ENCODE assay signal across 1 cellular context in the genomic region with DNA sequence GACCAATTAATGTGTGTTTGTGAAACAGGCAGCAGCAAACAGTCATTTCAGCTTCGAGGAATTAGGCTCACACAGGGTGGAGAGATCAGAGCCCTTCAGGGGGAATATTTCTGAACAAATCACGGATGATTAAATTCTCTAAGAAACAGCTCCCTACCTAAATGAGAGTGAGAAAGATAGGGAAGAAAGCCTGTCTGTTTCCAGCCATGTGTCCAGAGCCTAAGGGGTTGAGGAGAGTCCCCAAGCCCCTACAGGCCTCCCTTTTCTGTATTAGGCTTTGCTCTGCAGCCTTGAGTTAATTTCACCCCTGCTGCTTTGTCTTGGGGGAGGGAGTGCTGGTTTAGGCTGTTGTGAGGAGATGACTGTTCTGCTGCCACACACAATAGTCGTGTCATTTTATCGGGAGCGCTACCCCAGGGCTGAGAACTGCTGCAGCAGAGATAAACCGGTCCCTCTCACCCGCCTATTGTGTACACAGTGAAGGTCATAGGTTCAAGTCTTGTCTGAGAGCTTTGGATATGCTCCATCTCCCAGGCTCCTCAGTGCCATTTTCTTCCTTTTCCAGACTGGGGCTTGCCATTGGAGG.
TF ChIP-seq lines count a peak whose summit lies in the region.

No MANE protein-coding gene starts in this region.

TF ChIP-seq in HepG2, 621 proteins besides CTCF, POLR2A, EP300 and RAD21 (continued from another document and continues in another):
- TF ChIP-seq THAP9 (CRISPR knock-in tag; IDR thresholded peaks at IDR 0.05; ENCODE audit: borderline replicate concordance), result no peak
- no peak for TF ChIP-seq GABPB1 (CRISPR knock-in tag; IDR thresholded peaks at IDR 0.05)
- no peak for TF ChIP-seq MYC (CRISPR knock-in tag; IDR thresholded peaks at IDR 0.05; ENCODE audit: borderline replicate concordance)
- TF ChIP-seq ZSCAN30 (CRISPR knock-in tag; IDR thresholded peaks at IDR 0.05), result no peak
- TF ChIP-seq ZNF260 (CRISPR knock-in tag; IDR thresholded peaks at IDR 0.05; ENCODE audit: borderline replicate concordance, low read depth), result no peak
- no peak for TF ChIP-seq ATRX (CRISPR knock-in tag; IDR thresholded peaks at IDR 0.05; ENCODE audit: borderline replicate concordance)
- TF ChIP-seq BCL3 (CRISPR knock-in tag; IDR thresholded peaks at IDR 0.05), result no peak
- no peak for TF ChIP-seq MEF2D (CRISPR knock-in tag; IDR thresholded peaks at IDR 0.05)
- no peak for TF ChIP-seq TCF7L2 (IDR thresholded peaks at IDR 0.05; ENCODE audit: low read depth, low read length)
- no peak for TF ChIP-seq HDAC2 (CRISPR knock-in tag; IDR thresholded peaks at IDR 0.05)
- no peak for TF ChIP-seq ZNF33B (CRISPR knock-in tag; IDR thresholded peaks at IDR 0.05)
- TF ChIP-seq ZNF724P (CRISPR knock-in tag; IDR thresholded peaks at IDR 0.05; ENCODE audit: borderline replicate concordance), result no peak
- TF ChIP-seq, protein P1, sequence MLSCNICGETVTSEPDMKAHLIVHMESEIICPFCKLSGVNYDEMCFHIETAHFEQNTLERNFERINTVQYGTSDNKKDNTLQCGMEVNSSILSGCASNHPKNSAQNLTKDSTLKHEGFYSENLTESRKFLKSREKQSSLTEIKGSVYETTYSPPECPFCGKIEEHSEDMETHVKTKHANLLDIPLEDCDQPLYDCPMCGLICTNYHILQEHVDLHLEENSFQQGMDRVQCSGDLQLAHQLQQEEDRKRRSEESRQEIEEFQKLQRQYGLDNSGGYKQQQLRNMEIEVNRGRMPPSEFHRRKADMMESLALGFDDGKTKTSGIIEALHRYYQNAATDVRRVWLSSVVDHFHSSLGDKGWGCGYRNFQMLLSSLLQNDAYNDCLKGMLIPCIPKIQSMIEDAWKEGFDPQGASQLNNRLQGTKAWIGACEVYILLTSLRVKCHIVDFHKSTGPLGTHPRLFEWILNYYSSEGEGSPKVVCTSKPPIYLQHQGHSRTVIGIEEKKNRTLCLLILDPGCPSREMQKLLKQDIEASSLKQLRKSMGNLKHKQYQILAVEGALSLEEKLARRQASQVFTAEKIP (CRISPR knock-in tag; IDR thresholded peaks at IDR 0.05; ENCODE audit: borderline replicate concordance), result no peak
- TF ChIP-seq MATR3 (CRISPR knock-in tag; IDR thresholded peaks at IDR 0.05), result no peak
- no peak for TF ChIP-seq ZNF367 (CRISPR knock-in tag; IDR thresholded peaks at IDR 0.05; ENCODE audit: borderline replicate concordance)
- TF ChIP-seq SRSF9 (IDR thresholded peaks at IDR 0.05; ENCODE audit: borderline replicate concordance, insufficient read depth, low read depth, low read length, poor library complexity, severe bottlenecking), result no peak
- no peak for TF ChIP-seq KDM2A (CRISPR knock-in tag; IDR thresholded peaks at IDR 0.05; ENCODE audit: borderline replicate concordance, low read depth)
- TF ChIP-seq ISL2 (CRISPR knock-in tag; IDR thresholded peaks at IDR 0.05), result peak; percentile 13; the same call in 1 of the 2 replicates
- TF ChIP-seq POLR2AphosphoS2 (IDR thresholded peaks at IDR 0.05; ENCODE audit: low read depth, low read length), result no peak
- no peak for TF ChIP-seq HDAC6 (IDR thresholded peaks at IDR 0.05; ENCODE audit: low read depth, low read length)
- TF ChIP-seq TBL1XR1 (IDR thresholded peaks at IDR 0.05; ENCODE audit: borderline replicate concordance, low read length, partially characterized antibody), result no peak
- no peak for TF ChIP-seq ZNF143 (CRISPR knock-in tag; IDR thresholded peaks at IDR 0.05)
- no peak for TF ChIP-seq PAF1 (CRISPR knock-in tag; IDR thresholded peaks at IDR 0.05)
- TF ChIP-seq ZNF207 (IDR thresholded peaks at IDR 0.05; ENCODE audit: borderline replicate concordance), result no peak
- 0 out of 2 replicates have a peak, but pooled peaks have one; percentile 26 for TF ChIP-seq ZNF891 (CRISPR knock-in tag; IDR thresholded peaks at IDR 0.05)
- no peak for TF ChIP-seq ZNF101 (CRISPR knock-in tag; IDR thresholded peaks at IDR 0.05; ENCODE audit: borderline replicate concordance, low read depth)
- no peak for TF ChIP-seq ETV5 (CRISPR knock-in tag; IDR thresholded peaks at IDR 0.05; ENCODE audit: borderline replicate concordance)
- no peak for TF ChIP-seq ZSCAN12 (CRISPR knock-in tag; IDR thresholded peaks at IDR 0.05)
- TF ChIP-seq FUBP1 (CRISPR knock-in tag; IDR thresholded peaks at IDR 0.05; ENCODE audit: borderline replicate concordance), result no peak
- no peak for TF ChIP-seq TEAD2 (CRISPR knock-in tag; IDR thresholded peaks at IDR 0.05)
- no peak for TF ChIP-seq RBM22 (optimal IDR thresholded peaks at IDR 0.05; ENCODE audit: low read length)
- no peak for TF ChIP-seq NKX3-1 (CRISPR knock-in tag; IDR thresholded peaks at IDR 0.05)
- no peak for TF ChIP-seq ZBTB33 (CRISPR knock-in tag; IDR thresholded peaks at IDR 0.05)
- TF ChIP-seq PHF20 (CRISPR knock-in tag; IDR thresholded peaks at IDR 0.05), result no peak
- TF ChIP-seq ZGPAT (CRISPR knock-in tag; IDR thresholded peaks at IDR 0.05), result no peak
- no peak for TF ChIP-seq CREM (IDR thresholded peaks at IDR 0.05)
- TF ChIP-seq CREM (CRISPR knock-in tag; IDR thresholded peaks at IDR 0.05), result no peak
- TF ChIP-seq HMGXB3 (CRISPR knock-in tag; IDR thresholded peaks at IDR 0.05; ENCODE audit: borderline replicate concordance), result no peak
- TF ChIP-seq ELF4 (CRISPR knock-in tag; IDR thresholded peaks at IDR 0.05; ENCODE audit: borderline replicate concordance), result no peak
- TF ChIP-seq BCL6 (CRISPR knock-in tag; IDR thresholded peaks at IDR 0.05), result peak; percentile 45; the same call in 1 of the 2 replicates
- peak; percentile 50; the same call in 1 of the 2 replicates for TF ChIP-seq NR2F6 (IDR thresholded peaks at IDR 0.05)
- no peak for TF ChIP-seq NR2F6 (CRISPR knock-in tag; IDR thresholded peaks at IDR 0.05)
- no peak for TF ChIP-seq ESRRA (CRISPR knock-in tag; IDR thresholded peaks at IDR 0.05; ENCODE audit: low read depth)
- no peak for TF ChIP-seq ZNF280D (CRISPR knock-in tag; IDR thresholded peaks at IDR 0.05)
- TF ChIP-seq TMF1 (CRISPR knock-in tag; IDR thresholded peaks at IDR 0.05; ENCODE audit: low read depth), result no peak
